1 cellular context compared by ENCODE assay signal in the genomic region with DNA sequence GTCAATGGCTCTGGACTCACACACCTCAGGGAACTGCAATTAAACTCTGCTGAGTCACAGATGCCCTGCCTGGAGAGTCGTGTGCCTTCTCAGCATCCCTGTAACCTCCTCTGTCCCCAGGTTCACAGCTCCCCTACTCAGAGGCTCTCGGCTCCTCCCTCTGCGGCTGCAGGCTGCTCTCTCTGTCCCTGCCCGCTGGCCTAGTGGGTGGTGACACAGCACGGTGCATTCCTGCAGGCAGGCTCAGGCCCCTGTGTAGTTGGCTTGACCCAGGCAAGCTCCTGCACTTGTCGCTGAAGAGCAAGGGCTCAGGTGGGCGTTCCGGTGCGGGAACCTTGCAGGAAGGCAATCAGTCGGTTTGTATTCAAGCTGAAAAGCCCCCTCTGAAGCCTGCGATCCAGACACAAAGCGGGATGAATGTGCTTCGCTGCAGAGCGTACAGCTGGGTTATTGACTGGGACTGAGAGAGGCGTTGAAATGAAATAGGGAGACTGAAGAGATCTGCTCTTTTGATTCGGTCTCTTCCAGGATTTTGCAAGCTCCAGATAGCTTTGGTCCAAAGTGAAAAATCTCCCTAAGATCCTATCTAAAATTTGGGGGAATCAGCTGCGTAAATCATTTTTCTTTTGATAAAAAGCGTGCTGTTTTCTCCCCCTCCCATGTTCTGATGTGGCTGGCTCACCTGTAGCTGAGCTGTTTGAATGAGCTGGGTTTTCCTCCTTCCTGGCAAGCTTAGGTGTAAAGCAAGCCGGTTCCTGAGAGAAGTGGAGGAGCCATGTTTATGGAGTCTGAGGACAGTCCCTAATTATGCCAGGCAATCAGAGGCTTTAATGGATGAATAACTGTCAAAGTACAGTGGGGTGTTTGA.
A peak's percentile ranks its signal among the peaks of the same experiment; 100 is the strongest.
TF ChIP-seq lines count a peak whose summit lies in the region.

No MANE protein-coding gene starts in this region.

TF ChIP-seq in HepG2, 621 proteins besides CTCF, POLR2A, EP300 and RAD21 (continued from another document and continues in another):
- TF ChIP-seq, protein P1, sequence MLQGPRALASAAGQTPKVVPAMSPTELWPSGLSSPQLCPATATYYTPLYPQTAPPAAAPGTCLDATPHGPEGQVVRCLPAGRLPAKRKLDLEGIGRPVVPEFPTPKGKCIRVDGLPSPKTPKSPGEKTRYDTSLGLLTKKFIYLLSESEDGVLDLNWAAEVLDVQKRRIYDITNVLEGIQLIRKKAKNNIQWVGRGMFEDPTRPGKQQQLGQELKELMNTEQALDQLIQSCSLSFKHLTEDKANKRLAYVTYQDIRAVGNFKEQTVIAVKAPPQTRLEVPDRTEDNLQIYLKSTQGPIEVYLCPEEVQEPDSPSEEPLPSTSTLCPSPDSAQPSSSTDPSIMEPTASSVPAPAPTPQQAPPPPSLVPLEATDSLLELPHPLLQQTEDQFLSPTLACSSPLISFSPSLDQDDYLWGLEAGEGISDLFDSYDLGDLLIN (CRISPR knock-in tag; IDR thresholded peaks at IDR 0.05; ENCODE audit: borderline replicate concordance): no peak
- TF ChIP-seq ZNF724P (CRISPR knock-in tag; IDR thresholded peaks at IDR 0.05; ENCODE audit: borderline replicate concordance) (no peak; the same call in 1 of the 2 replicates), SPEN (CRISPR knock-in tag; IDR thresholded peaks at IDR 0.05; ENCODE audit: low read depth) (peak; percentile 77; the same call in 1 of the 2 replicates), ZC3H13 (CRISPR knock-in tag; IDR thresholded peaks at IDR 0.05) (no peak; the same call in 1 of the 2 replicates), MXD4 (CRISPR knock-in tag; IDR thresholded peaks at IDR 0.05) (no peak), ZIK1 (CRISPR knock-in tag; IDR thresholded peaks at IDR 0.05; ENCODE audit: borderline replicate concordance, low read depth) (no peak), SIX4 (CRISPR knock-in tag; IDR thresholded peaks at IDR 0.05) (no peak), YEATS4 (CRISPR knock-in tag; IDR thresholded peaks at IDR 0.05; ENCODE audit: borderline replicate concordance) (peak; percentile 56; the same call in 1 of the 2 replicates), ZNF232 (CRISPR knock-in tag; IDR thresholded peaks at IDR 0.05; ENCODE audit: borderline replicate concordance) (no peak), GATAD1 (CRISPR knock-in tag; IDR thresholded peaks at IDR 0.05) (peak; percentile 49; the same call in 1 of the 2 replicates), ZNF547 (CRISPR knock-in tag; IDR thresholded peaks at IDR 0.05) (no peak), ZNF614 (CRISPR knock-in tag; IDR thresholded peaks at IDR 0.05; ENCODE audit: borderline replicate concordance) (no peak), ZFP36L1 (CRISPR knock-in tag; IDR thresholded peaks at IDR 0.05) (peak; percentile 79; the same call in 1 of the 2 replicates), ZSCAN31 (CRISPR knock-in tag; IDR thresholded peaks at IDR 0.05; ENCODE audit: low read depth) (no peak; the same call in 1 of the 2 replicates), RNF2 (conservative IDR thresholded peaks at IDR 0.05; ENCODE audit: low read depth) (no peak), ZBTB3 (CRISPR knock-in tag; IDR thresholded peaks at IDR 0.05; ENCODE audit: borderline replicate concordance, low read depth) (no peak), HOXA7 (CRISPR knock-in tag; IDR thresholded peaks at IDR 0.05) (no peak), ZNF83 (CRISPR knock-in tag; IDR thresholded peaks at IDR 0.05; ENCODE audit: borderline replicate concordance) (peak; percentile 35; the same call in 1 of the 2 replicates), SRSF4 (IDR thresholded peaks at IDR 0.05; ENCODE audit: low read depth, low read length, poor library complexity, severe bottlenecking) (no peak)
- TF ChIP-seq, protein P2, sequence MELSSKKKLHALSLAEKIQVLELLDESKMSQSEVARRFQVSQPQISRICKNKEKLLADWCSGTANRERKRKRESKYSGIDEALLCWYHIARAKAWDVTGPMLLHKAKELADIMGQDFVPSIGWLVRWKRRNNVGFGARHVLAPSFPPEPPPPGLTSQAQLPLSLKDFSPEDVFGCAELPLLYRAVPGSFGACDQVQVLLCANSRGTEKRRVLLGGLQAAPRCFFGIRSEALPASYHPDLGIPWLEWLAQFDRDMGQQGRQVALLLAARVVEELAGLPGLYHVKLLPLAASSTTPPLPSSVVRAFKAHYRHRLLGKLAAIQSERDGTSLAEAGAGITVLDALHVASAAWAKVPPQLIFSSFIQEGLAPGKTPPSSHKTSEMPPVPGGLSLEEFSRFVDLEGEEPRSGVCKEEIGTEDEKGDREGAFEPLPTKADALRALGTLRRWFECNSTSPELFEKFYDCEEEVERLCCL (CRISPR knock-in tag; IDR thresholded peaks at IDR 0.05; ENCODE audit: borderline replicate concordance): no peak
- TF ChIP-seq, protein P3, sequence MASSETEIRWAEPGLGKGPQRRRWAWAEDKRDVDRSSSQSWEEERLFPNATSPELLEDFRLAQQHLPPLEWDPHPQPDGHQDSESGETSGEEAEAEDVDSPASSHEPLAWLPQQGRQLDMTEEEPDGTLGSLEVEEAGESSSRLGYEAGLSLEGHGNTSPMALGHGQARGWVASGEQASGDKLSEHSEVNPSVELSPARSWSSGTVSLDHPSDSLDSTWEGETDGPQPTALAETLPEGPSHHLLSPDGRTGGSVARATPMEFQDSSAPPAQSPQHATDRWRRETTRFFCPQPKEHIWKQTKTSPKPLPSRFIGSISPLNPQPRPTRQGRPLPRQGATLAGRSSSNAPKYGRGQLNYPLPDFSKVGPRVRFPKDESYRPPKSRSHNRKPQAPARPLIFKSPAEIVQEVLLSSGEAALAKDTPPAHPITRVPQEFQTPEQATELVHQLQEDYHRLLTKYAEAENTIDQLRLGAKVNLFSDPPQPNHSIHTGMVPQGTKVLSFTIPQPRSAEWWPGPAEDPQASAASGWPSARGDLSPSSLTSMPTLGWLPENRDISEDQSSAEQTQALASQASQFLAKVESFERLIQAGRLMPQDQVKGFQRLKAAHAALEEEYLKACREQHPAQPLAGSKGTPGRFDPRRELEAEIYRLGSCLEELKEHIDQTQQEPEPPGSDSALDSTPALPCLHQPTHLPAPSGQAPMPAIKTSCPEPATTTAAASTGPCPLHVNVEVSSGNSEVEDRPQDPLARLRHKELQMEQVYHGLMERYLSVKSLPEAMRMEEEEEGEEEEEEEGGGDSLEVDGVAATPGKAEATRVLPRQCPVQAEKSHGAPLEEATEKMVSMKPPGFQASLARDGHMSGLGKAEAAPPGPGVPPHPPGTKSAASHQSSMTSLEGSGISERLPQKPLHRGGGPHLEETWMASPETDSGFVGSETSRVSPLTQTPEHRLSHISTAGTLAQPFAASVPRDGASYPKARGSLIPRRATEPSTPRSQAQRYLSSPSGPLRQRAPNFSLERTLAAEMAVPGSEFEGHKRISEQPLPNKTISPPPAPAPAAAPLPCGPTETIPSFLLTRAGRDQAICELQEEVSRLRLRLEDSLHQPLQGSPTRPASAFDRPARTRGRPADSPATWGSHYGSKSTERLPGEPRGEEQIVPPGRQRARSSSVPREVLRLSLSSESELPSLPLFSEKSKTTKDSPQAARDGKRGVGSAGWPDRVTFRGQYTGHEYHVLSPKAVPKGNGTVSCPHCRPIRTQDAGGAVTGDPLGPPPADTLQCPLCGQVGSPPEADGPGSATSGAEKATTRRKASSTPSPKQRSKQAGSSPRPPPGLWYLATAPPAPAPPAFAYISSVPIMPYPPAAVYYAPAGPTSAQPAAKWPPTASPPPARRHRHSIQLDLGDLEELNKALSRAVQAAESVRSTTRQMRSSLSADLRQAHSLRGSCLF (CRISPR knock-in tag; IDR thresholded peaks at IDR 0.05; ENCODE audit: borderline replicate concordance): no peak
- TF ChIP-seq, protein P4, sequence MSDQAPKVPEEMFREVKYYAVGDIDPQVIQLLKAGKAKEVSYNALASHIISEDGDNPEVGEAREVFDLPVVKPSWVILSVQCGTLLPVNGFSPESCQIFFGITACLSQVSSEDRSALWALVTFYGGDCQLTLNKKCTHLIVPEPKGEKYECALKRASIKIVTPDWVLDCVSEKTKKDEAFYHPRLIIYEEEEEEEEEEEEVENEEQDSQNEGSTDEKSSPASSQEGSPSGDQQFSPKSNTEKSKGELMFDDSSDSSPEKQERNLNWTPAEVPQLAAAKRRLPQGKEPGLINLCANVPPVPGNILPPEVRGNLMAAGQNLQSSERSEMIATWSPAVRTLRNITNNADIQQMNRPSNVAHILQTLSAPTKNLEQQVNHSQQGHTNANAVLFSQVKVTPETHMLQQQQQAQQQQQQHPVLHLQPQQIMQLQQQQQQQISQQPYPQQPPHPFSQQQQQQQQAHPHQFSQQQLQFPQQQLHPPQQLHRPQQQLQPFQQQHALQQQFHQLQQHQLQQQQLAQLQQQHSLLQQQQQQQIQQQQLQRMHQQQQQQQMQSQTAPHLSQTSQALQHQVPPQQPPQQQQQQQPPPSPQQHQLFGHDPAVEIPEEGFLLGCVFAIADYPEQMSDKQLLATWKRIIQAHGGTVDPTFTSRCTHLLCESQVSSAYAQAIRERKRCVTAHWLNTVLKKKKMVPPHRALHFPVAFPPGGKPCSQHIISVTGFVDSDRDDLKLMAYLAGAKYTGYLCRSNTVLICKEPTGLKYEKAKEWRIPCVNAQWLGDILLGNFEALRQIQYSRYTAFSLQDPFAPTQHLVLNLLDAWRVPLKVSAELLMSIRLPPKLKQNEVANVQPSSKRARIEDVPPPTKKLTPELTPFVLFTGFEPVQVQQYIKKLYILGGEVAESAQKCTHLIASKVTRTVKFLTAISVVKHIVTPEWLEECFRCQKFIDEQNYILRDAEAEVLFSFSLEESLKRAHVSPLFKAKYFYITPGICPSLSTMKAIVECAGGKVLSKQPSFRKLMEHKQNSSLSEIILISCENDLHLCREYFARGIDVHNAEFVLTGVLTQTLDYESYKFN (CRISPR knock-in tag; conservative IDR thresholded peaks at IDR 0.05): peak; percentile 78
- TF ChIP-seq, protein P5, sequence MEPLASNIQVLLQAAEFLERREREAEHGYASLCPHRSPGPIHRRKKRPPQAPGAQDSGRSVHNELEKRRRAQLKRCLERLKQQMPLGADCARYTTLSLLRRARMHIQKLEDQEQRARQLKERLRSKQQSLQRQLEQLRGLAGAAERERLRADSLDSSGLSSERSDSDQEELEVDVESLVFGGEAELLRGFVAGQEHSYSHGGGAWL (CRISPR knock-in tag; IDR thresholded peaks at IDR 0.05): no peak
- TF ChIP-seq, protein P6, sequence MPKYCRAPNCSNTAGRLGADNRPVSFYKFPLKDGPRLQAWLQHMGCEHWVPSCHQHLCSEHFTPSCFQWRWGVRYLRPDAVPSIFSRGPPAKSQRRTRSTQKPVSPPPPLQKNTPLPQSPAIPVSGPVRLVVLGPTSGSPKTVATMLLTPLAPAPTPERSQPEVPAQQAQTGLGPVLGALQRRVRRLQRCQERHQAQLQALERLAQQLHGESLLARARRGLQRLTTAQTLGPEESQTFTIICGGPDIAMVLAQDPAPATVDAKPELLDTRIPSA (CRISPR knock-in tag; IDR thresholded peaks at IDR 0.05; ENCODE audit: borderline replicate concordance): no peak
- TF ChIP-seq, protein P7, sequence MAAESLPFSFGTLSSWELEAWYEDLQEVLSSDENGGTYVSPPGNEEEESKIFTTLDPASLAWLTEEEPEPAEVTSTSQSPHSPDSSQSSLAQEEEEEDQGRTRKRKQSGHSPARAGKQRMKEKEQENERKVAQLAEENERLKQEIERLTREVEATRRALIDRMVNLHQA (CRISPR knock-in tag; IDR thresholded peaks at IDR 0.05): no peak
- TF ChIP-seq, protein P8, sequence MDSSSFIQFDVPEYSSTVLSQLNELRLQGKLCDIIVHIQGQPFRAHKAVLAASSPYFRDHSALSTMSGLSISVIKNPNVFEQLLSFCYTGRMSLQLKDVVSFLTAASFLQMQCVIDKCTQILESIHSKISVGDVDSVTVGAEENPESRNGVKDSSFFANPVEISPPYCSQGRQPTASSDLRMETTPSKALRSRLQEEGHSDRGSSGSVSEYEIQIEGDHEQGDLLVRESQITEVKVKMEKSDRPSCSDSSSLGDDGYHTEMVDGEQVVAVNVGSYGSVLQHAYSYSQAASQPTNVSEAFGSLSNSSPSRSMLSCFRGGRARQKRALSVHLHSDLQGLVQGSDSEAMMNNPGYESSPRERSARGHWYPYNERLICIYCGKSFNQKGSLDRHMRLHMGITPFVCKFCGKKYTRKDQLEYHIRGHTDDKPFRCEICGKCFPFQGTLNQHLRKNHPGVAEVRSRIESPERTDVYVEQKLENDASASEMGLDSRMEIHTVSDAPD (CRISPR knock-in tag; IDR thresholded peaks at IDR 0.05): peak; percentile 42; the same call in 1 of the 2 replicates
- TF ChIP-seq, protein P9, sequence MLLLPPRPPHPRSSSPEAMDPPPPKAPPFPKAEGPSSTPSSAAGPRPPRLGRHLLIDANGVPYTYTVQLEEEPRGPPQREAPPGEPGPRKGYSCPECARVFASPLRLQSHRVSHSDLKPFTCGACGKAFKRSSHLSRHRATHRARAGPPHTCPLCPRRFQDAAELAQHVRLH (CRISPR knock-in tag; IDR thresholded peaks at IDR 0.05; ENCODE audit: borderline replicate concordance, low read depth): peak; percentile 71; the same call in 1 of the 2 replicates
- TF ChIP-seq, protein P10, sequence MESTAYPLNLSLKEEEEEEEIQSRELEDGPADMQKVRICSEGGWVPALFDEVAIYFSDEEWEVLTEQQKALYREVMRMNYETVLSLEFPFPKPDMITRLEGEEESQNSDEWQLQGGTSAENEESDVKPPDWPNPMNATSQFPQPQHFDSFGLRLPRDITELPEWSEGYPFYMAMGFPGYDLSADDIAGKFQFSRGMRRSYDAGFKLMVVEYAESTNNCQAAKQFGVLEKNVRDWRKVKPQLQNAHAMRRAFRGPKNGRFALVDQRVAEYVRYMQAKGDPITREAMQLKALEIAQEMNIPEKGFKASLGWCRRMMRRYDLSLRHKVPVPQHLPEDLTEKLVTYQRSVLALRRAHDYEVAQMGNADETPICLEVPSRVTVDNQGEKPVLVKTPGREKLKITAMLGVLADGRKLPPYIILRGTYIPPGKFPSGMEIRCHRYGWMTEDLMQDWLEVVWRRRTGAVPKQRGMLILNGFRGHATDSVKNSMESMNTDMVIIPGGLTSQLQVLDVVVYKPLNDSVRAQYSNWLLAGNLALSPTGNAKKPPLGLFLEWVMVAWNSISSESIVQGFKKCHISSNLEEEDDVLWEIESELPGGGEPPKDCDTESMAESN (CRISPR knock-in tag; conservative IDR thresholded peaks at IDR 0.05): peak; percentile 76
- TF ChIP-seq, protein P11, sequence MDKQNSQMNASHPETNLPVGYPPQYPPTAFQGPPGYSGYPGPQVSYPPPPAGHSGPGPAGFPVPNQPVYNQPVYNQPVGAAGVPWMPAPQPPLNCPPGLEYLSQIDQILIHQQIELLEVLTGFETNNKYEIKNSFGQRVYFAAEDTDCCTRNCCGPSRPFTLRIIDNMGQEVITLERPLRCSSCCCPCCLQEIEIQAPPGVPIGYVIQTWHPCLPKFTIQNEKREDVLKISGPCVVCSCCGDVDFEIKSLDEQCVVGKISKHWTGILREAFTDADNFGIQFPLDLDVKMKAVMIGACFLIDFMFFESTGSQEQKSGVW (CRISPR knock-in tag; IDR thresholded peaks at IDR 0.05; ENCODE audit: borderline replicate concordance): no peak
- TF ChIP-seq, protein P12, sequence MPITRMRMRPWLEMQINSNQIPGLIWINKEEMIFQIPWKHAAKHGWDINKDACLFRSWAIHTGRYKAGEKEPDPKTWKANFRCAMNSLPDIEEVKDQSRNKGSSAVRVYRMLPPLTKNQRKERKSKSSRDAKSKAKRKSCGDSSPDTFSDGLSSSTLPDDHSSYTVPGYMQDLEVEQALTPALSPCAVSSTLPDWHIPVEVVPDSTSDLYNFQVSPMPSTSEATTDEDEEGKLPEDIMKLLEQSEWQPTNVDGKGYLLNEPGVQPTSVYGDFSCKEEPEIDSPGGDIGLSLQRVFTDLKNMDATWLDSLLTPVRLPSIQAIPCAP (CRISPR knock-in tag; IDR thresholded peaks at IDR 0.05; ENCODE audit: low read depth): no peak
